In the genomic region with DNA sequence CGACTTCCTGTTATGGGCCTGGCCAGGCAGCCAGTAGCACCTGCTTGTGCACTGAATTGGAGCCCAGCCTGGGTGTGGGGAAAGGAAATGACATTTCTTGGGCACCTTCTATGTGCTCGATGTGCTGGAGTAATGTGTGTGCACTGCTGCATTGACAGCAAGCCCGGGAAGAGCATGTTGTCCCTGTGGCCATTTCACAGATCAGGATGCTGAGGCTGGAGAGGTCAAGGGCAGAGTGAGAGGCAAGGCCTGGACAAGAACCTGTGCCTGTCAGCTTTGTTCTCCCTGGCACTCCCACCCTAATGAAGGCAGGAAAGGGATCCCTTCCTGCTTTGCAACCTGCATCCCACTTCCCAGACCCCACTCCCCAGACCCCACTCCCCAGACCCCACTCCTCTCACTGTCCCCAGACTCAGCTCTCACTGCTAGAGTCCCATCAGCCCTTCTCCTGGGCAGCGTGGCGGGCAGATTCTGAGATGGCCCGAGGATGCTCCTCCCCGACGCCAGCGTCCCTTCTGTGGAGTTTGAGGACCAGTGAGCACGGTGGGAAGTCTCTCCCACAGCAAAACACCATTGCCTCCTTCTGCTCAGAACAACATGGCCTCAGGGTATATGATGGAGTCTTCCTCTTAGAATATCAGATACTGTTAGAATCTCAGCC, we compare ENCODE assay signal across 21 cellular contexts. TPM values are rescaled to one million over a fixed set of nuclear protein-coding genes. Genes with fewer than 3 reads are reported as not detected.
"Had no signal": no experiment of that assay in that cellular context is flagged by ENCODE, and none has a peak within 500 bp of the region (broad histone marks: within the 10 kb centered on the region; RNA-seq: fewer than 3 reads in every experiment).

No MANE protein-coding gene starts in this region.

- H3K4me3 ChIP-seq: adrenal gland, hepatocyte, lower lobe of right lung, psoas muscle, skin epidermis, transverse colon had no signal

- H3K4me1 ChIP-seq: adrenal gland, lower lobe of right lung, psoas muscle, transverse colon had no signal

- DNase-seq: activated CD4-positive, alpha-beta T cell treated with anti-CD3 and anti-CD28 coated beads, Interleukin-2, amount 50 U/mL, for 4 hours; activated naive CD4-positive, alpha-beta T cell; adrenal gland; foreskin fibroblast; left colon; lower lobe of right lung; right cardiac atrium; stimulated activated CD4-positive, alpha-beta T cell treated with anti-CD3 and anti-CD28 coated beads, Interleukin-15, amount 100 ng/mL, for 24 hours; stimulated activated CD4-positive, alpha-beta T cell treated with anti-CD3 and anti-CD28 coated beads, Interleukin-2, amount 100 ng/mL, for 48 hours; T-helper 1 cell; T1000; transverse colon had no signal

- H3K27ac ChIP-seq: adrenal gland, epithelial cell of prostate, hepatocyte, lower lobe of right lung, psoas muscle, skin epidermis, transverse colon had no signal

- H3K27me3 ChIP-seq: adrenal gland, hepatocyte had no signal

- H3K9me3 ChIP-seq: adrenal gland, lower lobe of right lung, psoas muscle, transverse colon had no signal

- H3K36me3 ChIP-seq: adrenal gland, lower lobe of right lung, transverse colon had no signal

- ATAC-seq: activated CD4-positive, CD25-positive, alpha-beta regulatory T cell treated with anti-CD3 and anti-CD28 coated beads, Interleukin-2, amount 50 U/mL, for 24 hours; left colon; lower lobe of right lung; psoas muscle; right cardiac atrium had no signal

- H2AFZ ChIP-seq: hepatocyte had no signal

- H3K4me2 ChIP-seq: hepatocyte had no signal

RNA-seq across cellular contexts. Expression of a gene that starts 49.6 kb away (rescaled TPM):
- total RNA-seq: adrenal gland, dermis microvascular lymphatic vessel endothelial cell, glomerular endothelial cell, lower lobe of right lung, mesothelial cell of epicardium, psoas muscle, right cardiac atrium, transverse colon had no signal
- polyA plus RNA-seq: neural cell, psoas muscle, right cardiac atrium had no signal
